Comparison of ENCODE assay signal across 15 cellular contexts in genomic region chr3:190026154-190026553, GRCh38.
"Had no signal": no experiment of that assay in that cellular context is flagged by ENCODE, and none has a peak within 500 bp of the region (broad histone marks: within the 10 kb centered on the region; RNA-seq: fewer than 3 reads in every experiment).

No MANE protein-coding gene starts in this region.

- DNase-seq: activated CD4-positive, alpha-beta T cell treated with anti-CD3 and anti-CD28 coated beads for 36 hours; activated naive CD4-positive, alpha-beta T cell treated with Interleukin-2 at 50 U/mL for 16 hours; activated naive CD8-positive, alpha-beta T cell treated with anti-CD3 and anti-CD28 coated beads, Interleukin-2, amount 50 U/mL, for 24 hours; heart left ventricle; islet precursor cell; left ventricle myocardium superior; right cardiac atrium; stimulated activated CD4-positive, alpha-beta T cell treated with anti-CD3 and anti-CD28 coated beads, Interleukin-1b, Interleukin-23, amount 100 ng/mL, for 48 hours had no signal

- H3K4me1 ChIP-seq: ascending aorta, neural progenitor cell, parathyroid adenoma, tibial nerve had no signal

- ATAC-seq: activated CD4-positive, alpha-beta T cell treated with anti-CD3 and anti-CD28 coated beads for 36 hours; activated naive CD8-positive, alpha-beta T cell treated with anti-CD3 and anti-CD28 coated beads, Interleukin-2, amount 50 U/mL, for 24 hours; heart left ventricle; left ventricle myocardium superior; right cardiac atrium; stimulated activated memory B cell treated with anti-CD40 and anti-IgM and Interleukin-4, amounts not matched to agents 10 μg/mL and 1 μg/mL and 100 μg/mL, for 72 hours had no signal

- H2AFZ ChIP-seq: neural progenitor cell, parathyroid adenoma had no signal

- H3K27me3 ChIP-seq: ascending aorta, heart left ventricle, neural progenitor cell, tibial nerve had no signal

- H3K9ac ChIP-seq: neural progenitor cell, parathyroid adenoma had no signal

- H3K4me2 ChIP-seq: neural progenitor cell had no signal

- H3K9me3 ChIP-seq: ascending aorta, heart left ventricle, tibial nerve had no signal

- FAIRE-seq: bronchial epithelial cell, frontal cortex had no signal

- H3K4me3 ChIP-seq: ascending aorta, heart left ventricle, neural progenitor cell, tibial nerve had no signal

- H3K36me3 ChIP-seq: ascending aorta, heart left ventricle, neural progenitor cell, tibial nerve had no signal

- H3K79me2 ChIP-seq: parathyroid adenoma had no signal

- H3K27ac ChIP-seq: ascending aorta, neural progenitor cell, parathyroid adenoma, tibial nerve had no signal
